In the genomic region with DNA sequence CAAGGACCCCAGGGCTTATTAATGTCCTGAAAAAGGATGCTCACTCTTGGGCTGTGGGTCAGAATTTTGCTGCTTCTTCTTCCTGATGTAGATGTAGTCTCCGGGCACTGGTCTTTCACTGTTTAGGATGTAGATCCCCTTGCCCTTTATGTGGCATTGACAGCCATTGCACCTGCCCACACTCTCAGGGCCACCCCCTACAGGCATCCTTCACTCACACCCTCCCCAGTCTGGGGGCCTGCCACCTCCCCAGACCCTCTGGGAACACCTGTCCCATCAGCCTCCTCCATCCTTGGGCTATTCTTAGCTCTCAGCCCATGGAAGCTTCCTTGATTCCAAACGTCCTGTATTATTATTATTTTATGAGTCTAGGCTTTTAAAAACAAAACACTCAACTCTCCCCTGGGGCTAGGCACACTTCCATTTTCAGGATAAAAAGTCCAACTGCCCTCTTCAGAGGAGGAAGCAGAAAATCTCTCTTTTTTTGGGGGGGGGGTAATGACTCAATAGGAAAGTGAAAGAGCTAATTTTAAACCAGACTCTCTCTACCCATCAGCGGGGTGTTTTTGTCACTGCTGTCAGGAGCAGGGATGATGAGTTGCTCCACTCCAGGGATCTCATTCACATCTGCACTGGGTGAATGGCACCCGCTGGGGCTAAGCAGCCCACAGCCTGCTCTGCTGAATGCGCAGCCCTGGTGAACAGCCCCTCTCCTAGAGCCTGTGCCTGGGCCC, we compare ENCODE assay signal across 10 cellular contexts. TPM values are rescaled to one million over a fixed set of nuclear protein-coding genes. Genes with fewer than 3 reads are reported as not detected.
DNase-seq lines count a peak whose midpoint lies in the region; ATAC-seq and TF ChIP-seq lines count a peak whose summit lies in the region.
"Had no signal": no experiment of that assay in that cellular context is flagged by ENCODE, and none has a peak within 500 bp of the region (broad histone marks: within the 10 kb centered on the region; RNA-seq: fewer than 3 reads in every experiment).

No MANE protein-coding gene starts in this region.

- no peak overlapping the region for H3K27ac ChIP-seq in mesendoderm (ENCODE audit: low read depth, low read length)
- H3K27ac ChIP-seq: skin epidermis had no signal

- H3K4me2 ChIP-seq in mesendoderm (ENCODE audit: low read length): no peak overlapping the region

- H3K79me1 ChIP-seq in mesendoderm (ENCODE audit: low read length): no peaks in the 10 kb centered on the region

- H3K18ac ChIP-seq in mesendoderm (ENCODE audit: low read length): no peak overlapping the region

- TF ChIP-seq CTCF in GM10248 (IDR thresholded peaks at IDR 0.05; ENCODE audit: control extremely low read depth, extremely low read depth, low read depth, missing control alignments) (no peak), omental fat pad (IDR thresholded peaks at IDR 0.05) (no peak)
- no peak for TF ChIP-seq CTCF in activated CD8-positive, alpha-beta T cell treated with anti-CD3 and anti-CD28 coated beads for 36 hours (IDR thresholded peaks at IDR 0.05)

- H3K9me3 Mint-ChIP-seq in activated CD8-positive, alpha-beta T cell treated with anti-CD3 and anti-CD28 coated beads for 36 hours: peaks cover 5% of the 10 kb centered on the region

- intact Hi-C loops in activated CD8-positive, alpha-beta T cell treated with anti-CD3 and anti-CD28 coated beads for 36 hours (cut with micrococcal nuclease): no loop called here

- no peaks in the 10 kb centered on the region for H3K36me3 Mint-ChIP-seq in activated CD8-positive, alpha-beta T cell treated with anti-CD3 and anti-CD28 coated beads for 36 hours (ENCODE audit: low read depth)

- CTCF ChIA-PET in GM10248 (lab: Yijun Ruan, JAX): interaction anchor here (0.8 to 1.9 kb wide), 4 partner anchors 13 to 508 kb away, joined by 3 to 8 read pairs (median 4); no protein-coding TSS in a partner anchor
- CTCF ChIA-PET in activated CD8-positive, alpha-beta T cell treated with anti-CD3 and anti-CD28 coated beads for 36 hours (lab: Charles Lee): interaction anchor here (0.8 kb wide), 1 partner anchor 507 kb away, joined by 4 read pairs; no protein-coding TSS in a partner anchor

- peak overlapping the region; percentile 17 for H3K27ac Mint-ChIP-seq in activated CD8-positive, alpha-beta T cell treated with anti-CD3 and anti-CD28 coated beads for 36 hours

- no peak overlapping the region for H2AK5ac ChIP-seq in mesendoderm (ENCODE audit: low read length)

- no peak overlapping the region for H3K4me3 ChIP-seq in mesendoderm (ENCODE audit: low read length)
- H3K4me3 ChIP-seq: skin epidermis had no signal

- no peaks in the 10 kb centered on the region for H3K4me1 ChIP-seq in mesendoderm (ENCODE audit: control insufficient read depth, low read depth, low read length)

- no peak overlapping the region for H3K4me3 Mint-ChIP-seq in activated CD8-positive, alpha-beta T cell treated with anti-CD3 and anti-CD28 coated beads for 36 hours

- H3K36me3 ChIP-seq in mesendoderm (ENCODE audit: control insufficient read depth, insufficient read depth, low read length): no peaks in the 10 kb centered on the region

- no peak overlapping the region for H2BK120ac ChIP-seq in mesendoderm (ENCODE audit: low read depth, low read length)

- no peak overlapping the region for H3K9ac ChIP-seq in mesendoderm (ENCODE audit: low read length)

- POLR2A ChIA-PET in GM10248 (lab: Yijun Ruan, JAX): no interaction called here
- POLR2A ChIA-PET in activated CD8-positive, alpha-beta T cell treated with anti-CD3 and anti-CD28 coated beads for 36 hours (lab: Charles Lee): no interaction called here

- H3K79me2 ChIP-seq in mesendoderm (ENCODE audit: control insufficient read depth, insufficient read depth, low read length): no peaks in the 10 kb centered on the region

- peaks cover 2% of the 10 kb centered on the region for H3K27me3 Mint-ChIP-seq in activated CD8-positive, alpha-beta T cell treated with anti-CD3 and anti-CD28 coated beads for 36 hours

- H2BK15ac ChIP-seq in mesendoderm (replicated peaks; ENCODE audit: low read depth): no peak overlapping the region

- H4K5ac ChIP-seq in mesendoderm (ENCODE audit: low read length): no peak overlapping the region

- H3K4ac ChIP-seq in mesendoderm (ENCODE audit: low read depth, low read length): no peak overlapping the region

- DNase-seq in GM10248 (ENCODE audit: extremely low spot score) (peak; percentile 77), omental fat pad (ENCODE audit: low spot score) (no peak), mesendoderm (no peak), NCI-H510A treated with DMSO at 0.1 percent for 48 hours (lab: John Stamatoyannopoulos, UW) (no peak)
- DNase-seq in activated CD8-positive, alpha-beta T cell treated with anti-CD3 and anti-CD28 coated beads for 36 hours: peak; percentile 36
- DNase-seq in NK-92 treated with Interleukin-12 subunit alpha and Interleukin-12 subunit beta, amount 100 ng/mL, for 24 hours (lab: John Stamatoyannopoulos, UW): no peak
- DNase-seq: GOT3 had no signal

- H2BK5ac ChIP-seq in mesendoderm (ENCODE audit: low read length): no peak overlapping the region

- ATAC-seq in GM19328 (IDR thresholded peaks at IDR 0.05; ENCODE audit: unreplicated experiment): peak; percentile 57
- ATAC-seq in HG03135 (IDR thresholded peaks at IDR 0.05; ENCODE audit: unreplicated experiment): peak; percentile 72
- ATAC-seq in activated CD8-positive, alpha-beta T cell treated with anti-CD3 and anti-CD28 coated beads for 36 hours: peak; percentile 72
- no peak for ATAC-seq in omental fat pad (ENCODE audit: low FRiP score)

- H3K23ac ChIP-seq in mesendoderm (ENCODE audit: low read length): no peak overlapping the region

- no peak overlapping the region for H3K56ac ChIP-seq in mesendoderm (ENCODE audit: low read length)

- no peak overlapping the region for H4K8ac ChIP-seq in mesendoderm (ENCODE audit: low read depth, low read length)

- peaks cover 14% of the 10 kb centered on the region for H3K4me1 Mint-ChIP-seq in activated CD8-positive, alpha-beta T cell treated with anti-CD3 and anti-CD28 coated beads for 36 hours (ENCODE audit: low read depth)

- WGBS in mesendoderm (ENCODE audit: extremely low coverage, insufficient coverage, low lambda C conversion rate): no CpG with 5 or more reads among the region's 5 CpGs

- no peaks in the 10 kb centered on the region for H3K27me3 ChIP-seq in mesendoderm (ENCODE audit: insufficient read depth, low read length, poor library complexity)

RNA-seq across cellular contexts. Expression of gene KLRG2, which starts 11.5 kb away (rescaled TPM):
- total RNA-seq in activated CD8-positive, alpha-beta T cell treated with anti-CD3 and anti-CD28 coated beads for 36 hours: under 1 TPM; 0.50 to 0.54 TPM
- 1 to 10 TPM in 1 of 4 donors, not detected in 3; 2.4 TPM for total RNA-seq in omental fat pad
- 5.4 TPM for polyA plus RNA-seq in mesendoderm (2013, experiment 1 of 2)
- polyA plus RNA-seq in mesendoderm (2013, experiment 2 of 2): 5.8 TPM

RNA-seq across cellular contexts. Expression of gene CLEC2L, which starts 28.5 kb away (rescaled TPM):
- not detected for total RNA-seq in activated CD8-positive, alpha-beta T cell treated with anti-CD3 and anti-CD28 coated beads for 36 hours
- under 1 TPM in 1 of 4 donors, not detected in 3; 0.36 TPM for total RNA-seq in omental fat pad
- 0.03 TPM for polyA plus RNA-seq in mesendoderm (2013, experiment 1 of 2)
- 0.06 TPM for polyA plus RNA-seq in mesendoderm (2013, experiment 2 of 2)

Comparison
In these comparisons a context has a peak if more than half of its experiments do, and no peak if none do; other contexts are left out.
1. DNase-seq: peak in GM10248 (single experiment) and activated CD8-positive, alpha-beta T cell treated with anti-CD3 and anti-CD28 coated beads for 36 hours (single experiment); none in omental fat pad (single experiment), NK-92 treated with Interleukin-12 subunit alpha and Interleukin-12 subunit beta, amount 100 ng/mL, for 24 hours (single experiment), mesendoderm (single experiment) and NCI-H510A treated with DMSO at 0.1 percent for 48 hours (single experiment).